ENCODE assay signal across 9 cellular contexts in genomic region chrX:80335062-80335830, GRCh38.
DNase-seq lines count a peak whose midpoint lies in the region; ATAC-seq and TF ChIP-seq lines count a peak whose summit lies in the region.
"Had no signal": no experiment of that assay in that cellular context is flagged by ENCODE, and none has a peak within 500 bp of the region (broad histone marks: within the 10 kb centered on the region; RNA-seq: fewer than 3 reads in every experiment).

No MANE protein-coding gene starts in this region.

- H3K36me3 ChIP-seq in skeletal muscle satellite cell (ENCODE audit: insufficient read depth, low read length): no peaks in the 10 kb centered on the region
- H3K36me3 ChIP-seq: HAP-1 had no signal

- H3K9me3 ChIP-seq in skeletal muscle satellite cell (replicated peaks; ENCODE audit: low read length): no peaks in the 10 kb centered on the region
- H3K9me3 ChIP-seq: HAP-1 had no signal

- H3K4me1 ChIP-seq in skeletal muscle satellite cell (ENCODE audit: control insufficient read depth, insufficient read depth, low read length): no peaks in the 10 kb centered on the region
- H3K4me1 ChIP-seq: HAP-1 had no signal

- H3K4me2 ChIP-seq in skeletal muscle satellite cell (ENCODE audit: low read length): peak overlapping the region; percentile 76

- no peaks in the 10 kb centered on the region for H3K27me3 ChIP-seq in skeletal muscle satellite cell (ENCODE audit: control insufficient read depth, insufficient read depth, low read length)

- intact Hi-C loops in left cardiac atrium (cut with DNase I): no loop called here

- ATAC-seq in left cardiac atrium (peak; percentile 38 to 87), HG03571 (IDR thresholded peaks at IDR 0.05; ENCODE audit: unreplicated experiment) (no peak), GM18505 (IDR thresholded peaks at IDR 0.05; ENCODE audit: unreplicated experiment) (no peak)

- DNase-seq in H4 (ENCODE audit: low spot score): peak; percentile 67
- DNase-seq in RPMI8226: peak; percentile 3
- peak; percentile 41 for DNase-seq in left cardiac atrium
- DNase-seq in GM19238 (ENCODE audit: insufficient read length, low spot score): no peak
- no peak for DNase-seq in HuH-7.5 (ENCODE audit: low spot score)

- H3K9ac ChIP-seq in skeletal muscle satellite cell (ENCODE audit: low read depth, low read length): peak overlapping the region; percentile 51

- H3K4me3 ChIP-seq in skeletal muscle satellite cell (ENCODE audit: low read length): peak overlapping the region; percentile 56
- H3K4me3 ChIP-seq: HAP-1 had no signal

- no peak for TF ChIP-seq POLR2A in GM18505 (IDR thresholded peaks at IDR 0.05; ENCODE audit: borderline replicate concordance, extremely low read depth, insufficient read depth, insufficient read length)

Comparison
In these comparisons a context has a peak if more than half of its experiments do, and no peak if none do; other contexts are left out.
1. DNase-seq: peak in H4 (single experiment), RPMI8226 (single experiment) and left cardiac atrium (single experiment); none in GM19238 (single experiment) and HuH-7.5 (single experiment).
2. ATAC-seq: peak in left cardiac atrium (2 of 2); none in HG03571 (single experiment) and GM18505 (single experiment).